1 cellular context compared by ENCODE assay signal in the genomic region with DNA sequence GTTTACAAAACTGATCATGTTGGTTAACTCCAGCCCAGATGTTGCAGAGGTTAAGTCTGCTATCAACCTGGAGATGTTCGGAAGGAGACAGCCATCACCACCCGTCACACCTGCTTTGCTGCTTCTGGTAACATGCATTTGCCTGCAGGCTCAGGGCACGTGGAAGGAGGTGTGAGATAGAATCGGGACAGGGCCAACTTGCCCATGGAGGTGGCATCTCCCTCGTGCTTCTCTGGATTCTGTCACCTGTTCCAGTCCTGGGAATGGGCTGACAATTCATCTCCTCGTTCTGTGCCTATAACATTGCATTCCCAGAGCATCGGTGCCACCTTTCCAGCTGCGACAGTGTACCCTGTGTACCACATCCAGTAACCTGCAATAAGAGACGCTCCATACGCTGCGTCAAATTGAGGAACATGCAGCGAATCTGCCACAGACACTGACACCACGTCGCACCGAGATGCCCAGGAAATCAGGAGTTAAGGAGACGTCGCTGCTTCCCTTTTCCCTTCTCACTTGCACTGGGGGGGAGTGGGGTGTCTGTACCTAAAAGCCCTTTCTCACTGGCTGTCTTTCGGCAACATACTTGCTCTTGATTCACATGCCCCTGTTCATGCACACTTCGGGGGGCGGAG.
TF ChIP-seq lines count a peak whose summit lies in the region.

No MANE protein-coding gene starts in this region.

TF ChIP-seq in WTC11, 78 proteins besides CTCF, POLR2A, EP300 and RAD21 (continued from another document):
- TF ChIP-seq, protein P1, sequence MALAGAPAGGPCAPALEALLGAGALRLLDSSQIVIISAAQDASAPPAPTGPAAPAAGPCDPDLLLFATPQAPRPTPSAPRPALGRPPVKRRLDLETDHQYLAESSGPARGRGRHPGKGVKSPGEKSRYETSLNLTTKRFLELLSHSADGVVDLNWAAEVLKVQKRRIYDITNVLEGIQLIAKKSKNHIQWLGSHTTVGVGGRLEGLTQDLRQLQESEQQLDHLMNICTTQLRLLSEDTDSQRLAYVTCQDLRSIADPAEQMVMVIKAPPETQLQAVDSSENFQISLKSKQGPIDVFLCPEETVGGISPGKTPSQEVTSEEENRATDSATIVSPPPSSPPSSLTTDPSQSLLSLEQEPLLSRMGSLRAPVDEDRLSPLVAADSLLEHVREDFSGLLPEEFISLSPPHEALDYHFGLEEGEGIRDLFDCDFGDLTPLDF (CRISPR knock-in tag; IDR thresholded peaks at IDR 0.05): no peak
- TF ChIP-seq NFATC4 (CRISPR knock-in tag; IDR thresholded peaks at IDR 0.05): no peak
- TF ChIP-seq SOX15 (CRISPR knock-in tag; IDR thresholded peaks at IDR 0.05): no peak
- TF ChIP-seq, protein P2, sequence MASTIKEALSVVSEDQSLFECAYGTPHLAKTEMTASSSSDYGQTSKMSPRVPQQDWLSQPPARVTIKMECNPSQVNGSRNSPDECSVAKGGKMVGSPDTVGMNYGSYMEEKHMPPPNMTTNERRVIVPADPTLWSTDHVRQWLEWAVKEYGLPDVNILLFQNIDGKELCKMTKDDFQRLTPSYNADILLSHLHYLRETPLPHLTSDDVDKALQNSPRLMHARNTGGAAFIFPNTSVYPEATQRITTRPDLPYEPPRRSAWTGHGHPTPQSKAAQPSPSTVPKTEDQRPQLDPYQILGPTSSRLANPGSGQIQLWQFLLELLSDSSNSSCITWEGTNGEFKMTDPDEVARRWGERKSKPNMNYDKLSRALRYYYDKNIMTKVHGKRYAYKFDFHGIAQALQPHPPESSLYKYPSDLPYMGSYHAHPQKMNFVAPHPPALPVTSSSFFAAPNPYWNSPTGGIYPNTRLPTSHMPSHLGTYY (CRISPR knock-in tag; IDR thresholded peaks at IDR 0.05): no peak
- TF ChIP-seq IRF2 (CRISPR knock-in tag; IDR thresholded peaks at IDR 0.05; ENCODE audit: borderline replicate concordance, low read depth): no peak
- TF ChIP-seq TEAD1 (CRISPR knock-in tag; IDR thresholded peaks at IDR 0.05): no peak
- no peak for TF ChIP-seq GABPB1 (CRISPR knock-in tag; IDR thresholded peaks at IDR 0.05)
